10 cellular contexts compared by ENCODE assay signal in the genomic region with DNA sequence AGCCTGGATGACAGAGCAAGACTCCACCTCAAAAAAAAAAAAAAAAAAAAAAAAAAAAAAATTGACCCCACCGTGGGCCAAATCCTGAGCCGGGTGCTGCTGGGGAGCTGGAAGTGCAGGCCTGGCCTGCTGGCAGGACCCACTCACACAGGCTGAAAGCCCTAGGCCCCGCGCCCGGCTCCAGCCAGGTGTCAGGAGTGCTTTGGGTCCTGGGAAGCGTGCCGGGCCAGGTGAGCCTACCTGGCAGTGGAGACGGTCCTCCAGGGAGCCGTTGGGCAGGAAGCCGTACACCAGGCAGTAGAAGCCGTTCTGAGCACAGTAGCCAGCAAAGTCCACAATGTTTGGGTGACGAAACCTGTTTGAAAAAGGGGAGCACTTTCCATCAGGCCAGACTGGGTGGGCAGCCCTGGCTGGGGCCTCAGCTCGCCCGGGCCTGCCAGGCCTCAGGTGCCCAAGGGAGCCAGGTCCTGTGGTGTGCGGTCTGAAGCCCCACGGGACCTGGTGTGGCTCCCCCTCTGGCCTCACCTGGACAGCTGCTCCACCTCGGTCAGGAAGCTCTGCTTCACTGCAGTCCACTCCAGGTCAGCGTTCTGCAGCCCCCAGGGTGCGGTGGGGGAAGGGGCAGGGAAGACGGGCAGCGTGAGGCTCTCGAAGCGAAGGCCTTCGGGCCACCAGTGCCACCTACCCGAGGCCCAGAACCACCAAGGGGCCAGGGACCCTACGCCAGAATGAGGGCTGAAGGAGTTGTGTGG. TPM values are rescaled to one million over a fixed set of nuclear protein-coding genes. Genes with fewer than 3 reads are reported as not detected.
A peak's percentile ranks its signal among the peaks of the same experiment; 100 is the strongest.
DNase-seq lines count a peak whose midpoint lies in the region; ATAC-seq, FAIRE-seq and TF ChIP-seq lines count a peak whose summit lies in the region.
"Had no signal": no experiment of that assay in that cellular context is flagged by ENCODE, and none has a peak within 500 bp of the region (broad histone marks: within the 10 kb centered on the region; RNA-seq: fewer than 3 reads in every experiment).

No MANE protein-coding gene starts in this region.

- peaks cover 59% of the 10 kb centered on the region for H3K36me3 Mint-ChIP-seq in activated T-helper 17 cell treated with anti-CD3 and anti-CD28 coated beads, Interleukin-2, amount 50 U/mL, for 72 hours (ENCODE audit: low read depth)

- H3K36me3 ChIP-seq in lower lobe of right lung (peaks cover 27% of the 10 kb centered on the region), testis (ENCODE audit: low read depth, missing control alignments) (no peaks in the 10 kb centered on the region)

- H3K27me3 Mint-ChIP-seq in activated T-helper 17 cell treated with anti-CD3 and anti-CD28 coated beads, Interleukin-2, amount 50 U/mL, for 72 hours, result no peaks in the 10 kb centered on the region

- H3K4me3 Mint-ChIP-seq in activated T-helper 17 cell treated with anti-CD3 and anti-CD28 coated beads, Interleukin-2, amount 50 U/mL, for 72 hours, result peak overlapping the region; percentile 87

- H3K4me3 ChIP-seq in A549 (peak overlapping the region; percentile 63), lower lobe of right lung (peak overlapping the region; percentile 61), testis (no peak overlapping the region)

- H3K4me1 Mint-ChIP-seq in activated T-helper 17 cell treated with anti-CD3 and anti-CD28 coated beads, Interleukin-2, amount 50 U/mL, for 72 hours, result no peaks in the 10 kb centered on the region

- no peak overlapping the region for H3K27ac Mint-ChIP-seq in activated T-helper 17 cell treated with anti-CD3 and anti-CD28 coated beads, Interleukin-2, amount 50 U/mL, for 72 hours

- ATAC-seq in A549 (no peak), lower lobe of right lung (no peak), Right ventricle myocardium superior (ENCODE audit: poor library complexity) (no peak)
- ATAC-seq in activated T-helper 17 cell treated with anti-CD3 and anti-CD28 coated beads, Interleukin-2, amount 50 U/mL, for 72 hours (replicated peaks), result no peak
- ATAC-seq: left cardiac atrium had no signal

- WGBS in A549 (ENCODE audit: missing lambda C conversion rate), result 87% methylated on average over 19 of the region's 26 CpGs
- 74% methylated on average over 22 of the region's 26 CpGs; no CpG with 5 or more reads in 1 of the 2 donors for WGBS in testis, 2 donors

- H3K9me3 Mint-ChIP-seq in activated T-helper 17 cell treated with anti-CD3 and anti-CD28 coated beads, Interleukin-2, amount 50 U/mL, for 72 hours, result no peaks in the 10 kb centered on the region

- CTCF ChIA-PET in A549 (lab: Yijun Ruan, JAX), result interaction anchor here (0.7 to 3.5 kb wide), 4 partner anchors 8 to 44 kb away, joined by 3 to 11 read pairs (median 4); no protein-coding TSS in a partner anchor

- H3K4me1 ChIP-seq in A549 (peaks cover 25% of the 10 kb centered on the region), lower lobe of right lung (peaks cover 23% of the 10 kb centered on the region), testis (peaks cover 11% of the 10 kb centered on the region)

- no peak for TF ChIP-seq RAD21 in A549 (conservative IDR thresholded peaks at IDR 0.05 in 1 of 2, IDR thresholded peaks at IDR 0.05 in 1 of 2)

- H3K9me3 ChIP-seq in A549 (no peaks in the 10 kb centered on the region), lower lobe of right lung (no peaks in the 10 kb centered on the region), testis (no peaks in the 10 kb centered on the region)

- TF ChIP-seq POLR2A in A549 (IDR thresholded peaks at IDR 0.05; ENCODE audit: low read length), result no peak
- TF ChIP-seq POLR2A in testis (IDR thresholded peaks at IDR 0.05), result no peak

- DNase-seq in A549 (ENCODE audit: low read depth in 1 of 2, low spot score in 1 of 2) (no peak), GM18507 (ENCODE audit: extremely low spot score, insufficient read length, low read depth) (no peak), lower lobe of right lung (no peak), HCEC 1CT (no peak), Right ventricle myocardium superior (no peak), testis (no peak), NCI-H187 (lab: John Stamatoyannopoulos, UW) (no peak)
- DNase-seq: left cardiac atrium; stimulated activated CD4-positive, alpha-beta T cell treated with anti-CD3 and anti-CD28 coated beads, Interleukin-4, amount 100 ng/mL, for 24 hours had no signal

- POLR2A ChIA-PET in A549 (lab: Yijun Ruan, JAX), result interaction anchor here (1.3 kb wide), 1 partner anchor 28 kb away, joined by 8 read pairs; no protein-coding TSS in a partner anchor

- H3K27me3 ChIP-seq in lower lobe of right lung (ENCODE audit: low read depth) (no peaks in the 10 kb centered on the region), testis (no peaks in the 10 kb centered on the region)

- TF ChIP-seq EP300 in A549 (IDR thresholded peaks at IDR 0.05), result no peak

- peak overlapping the region; percentile 81 for H3K4me2 ChIP-seq in A549

- no peak for TF ChIP-seq CTCF in A549 (IDR thresholded peaks at IDR 0.05)
- no peak for TF ChIP-seq CTCF in lower lobe of right lung (IDR thresholded peaks at IDR 0.05)
- no peak for TF ChIP-seq CTCF in testis (IDR thresholded peaks at IDR 0.05)

- FAIRE-seq in A549 (lab: Jason Lieb, UNC) (no peak), GM18507 (lab: Jason Lieb, UNC) (peak; percentile 62)

- intact Hi-C loops in lower lobe of right lung (cut with DNase I), result no loop called here
- intact Hi-C loops in Right ventricle myocardium superior (cut with DNase I), result loop anchor here (5.0 kb wide), 1 partner anchor 34 kb away; no protein-coding TSS in a partner anchor
- intact Hi-C loops in testis (cut with DNase I; ENCODE audit: low total_unique reads), result no loop called here

- H3K27ac ChIP-seq in A549 (peak overlapping the region; percentile 99; a peak in 5 of 6 replicates), lower lobe of right lung (peak overlapping the region; percentile 84), testis (peak overlapping the region in 1 of 2 donors; percentile 84)

TF ChIP-seq in A549, 52 proteins besides CTCF, POLR2A, EP300 and RAD21 (continues in another document):
- no peak for TF ChIP-seq RFX5 (IDR thresholded peaks at IDR 0.05)
- TF ChIP-seq ELK1 (IDR thresholded peaks at IDR 0.05; ENCODE audit: low read depth, low read length), result no peak
- no peak for TF ChIP-seq FOSL2 (IDR thresholded peaks at IDR 0.05)
- TF ChIP-seq FOSL2 (CRISPR knock-in tag; IDR thresholded peaks at IDR 0.05), result no peak
- TF ChIP-seq, protein P1, sequence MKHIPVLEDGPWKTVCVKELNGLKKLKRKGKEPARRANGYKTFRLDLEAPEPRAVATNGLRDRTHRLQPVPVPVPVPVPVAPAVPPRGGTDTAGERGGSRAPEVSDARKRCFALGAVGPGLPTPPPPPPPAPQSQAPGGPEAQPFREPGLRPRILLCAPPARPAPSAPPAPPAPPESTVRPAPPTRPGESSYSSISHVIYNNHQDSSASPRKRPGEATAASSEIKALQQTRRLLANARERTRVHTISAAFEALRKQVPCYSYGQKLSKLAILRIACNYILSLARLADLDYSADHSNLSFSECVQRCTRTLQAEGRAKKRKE (CRISPR knock-in tag; IDR thresholded peaks at IDR 0.05; ENCODE audit: low read depth), result no peak
- no peak for TF ChIP-seq CBX8 (IDR thresholded peaks at IDR 0.05)

RNA-seq across cellular contexts. Expression of gene IRAK1, which starts 1.8 kb away (rescaled TPM):
- polyA plus RNA-seq in A549 (2011; rRNA removed) (73.1 and 73.6 TPM in 2 replicates), A549 (2017; fragmentation: RNase III; extraction: RNeasy Plus Mini Kit Qiagen cat#74134 plus additional on column Dnase treatment) (177 to 191 TPM (median 179 TPM) in 3 replicates), testis (ENCODE audit: insufficient read depth, low read depth, low replicate concordance) (48.6 TPM)
- 122 and 166 TPM in 2 replicates for polyA plus RNA-seq in A549 (2012; cell fraction: cytosol; rRNA removed)
- polyA plus RNA-seq in A549 (2012; cell fraction: nucleus; rRNA removed), result 138 and 186 TPM in 2 replicates
- 139 and 176 TPM in 2 replicates for polyA minus RNA-seq in A549 (2011; rRNA and poly(A)+ RNA removed)
- total RNA-seq in activated T-helper 17 cell treated with anti-CD3 and anti-CD28 coated beads, Interleukin-2, amount 50 U/mL, for 72 hours, result 100 to 1,000 TPM; 113 to 224 TPM
- total RNA-seq in lower lobe of right lung (73.1 TPM), Right ventricle myocardium superior (34.2 TPM), testis (10 to 100 TPM; 77.6 to 90.8 TPM)

RNA-seq across cellular contexts. Expression of gene TMEM187, which starts 45.4 kb away (rescaled TPM):
- polyA plus RNA-seq in A549 (2011; rRNA removed), result 10.6 and 13.2 TPM in 2 replicates
- 15.4 and 19.6 TPM in 2 replicates for polyA plus RNA-seq in A549 (2012; cell fraction: cytosol; rRNA removed)
- polyA plus RNA-seq in A549 (2012; cell fraction: nucleus; rRNA removed), result 25.8 and 40.4 TPM in 2 replicates
- polyA plus RNA-seq in A549 (2017; fragmentation: RNase III; extraction: RNeasy Plus Mini Kit Qiagen cat#74134 plus additional on column Dnase treatment), result 7.0 to 8.8 TPM (median 7.8 TPM) in 3 replicates
- 9.0 and 9.4 TPM in 2 replicates for polyA minus RNA-seq in A549 (2011; rRNA and poly(A)+ RNA removed)
- 1 to 10 TPM; 7.1 to 7.8 TPM for total RNA-seq in activated T-helper 17 cell treated with anti-CD3 and anti-CD28 coated beads, Interleukin-2, amount 50 U/mL, for 72 hours
- total RNA-seq in lower lobe of right lung, result 7.6 TPM
- 7.1 TPM for total RNA-seq in Right ventricle myocardium superior
- total RNA-seq in testis, result 10 to 100 TPM; 13.1 to 15.7 TPM
- 6.1 TPM for polyA plus RNA-seq in testis (ENCODE audit: insufficient read depth, low read depth, low replicate concordance)

RNA-seq across cellular contexts. Expression of gene HCFC1, which starts 46.3 kb away (rescaled TPM):
- polyA plus RNA-seq in A549 (2011; rRNA removed) (4.4 and 11.9 TPM in 2 replicates), A549 (2017; fragmentation: RNase III; extraction: RNeasy Plus Mini Kit Qiagen cat#74134 plus additional on column Dnase treatment) (31.0 to 33.3 TPM (median 32.9 TPM) in 3 replicates), testis (ENCODE audit: insufficient read depth, low read depth, low replicate concordance) (32.3 TPM)
- polyA plus RNA-seq in A549 (2012; cell fraction: cytosol; rRNA removed), result 17.0 and 25.3 TPM in 2 replicates
- 71.6 and 78.9 TPM in 2 replicates for polyA plus RNA-seq in A549 (2012; cell fraction: nucleus; rRNA removed)
- 21.9 and 36.5 TPM in 2 replicates for polyA minus RNA-seq in A549 (2011; rRNA and poly(A)+ RNA removed)
- 100 to 1,000 TPM in 1 of 2 donors, 10 to 100 TPM in 1; 85.5 to 134 TPM for total RNA-seq in activated T-helper 17 cell treated with anti-CD3 and anti-CD28 coated beads, Interleukin-2, amount 50 U/mL, for 72 hours
- total RNA-seq in lower lobe of right lung (48.4 TPM), Right ventricle myocardium superior (24.7 TPM), testis (100 to 1,000 TPM; 102 to 115 TPM)

Comparison
In these comparisons a context has a peak if more than half of its experiments do, and no peak if none do; other contexts are left out.
1. H3K4me3 ChIP-seq: peak in A549 (single experiment) and lower lobe of right lung (single experiment); none in testis (0 of 2).